ENCODE assay signal across 20 cellular contexts in genomic region chr2:172588931-172589330, GRCh38. TPM values are rescaled to one million over a fixed set of nuclear protein-coding genes. Genes with fewer than 3 reads are reported as not detected.
DNase-seq lines count a peak whose midpoint lies in the region; ATAC-seq, FAIRE-seq and TF ChIP-seq lines count a peak whose summit lies in the region.
"Had no signal": no experiment of that assay in that cellular context is flagged by ENCODE, and none has a peak within 500 bp of the region (broad histone marks: within the 10 kb centered on the region; RNA-seq: fewer than 3 reads in every experiment).

No MANE protein-coding gene starts in this region.

- H4K20me1 ChIP-seq in KMS-11 (ENCODE audit: insufficient read depth) (no peaks in the 10 kb centered on the region), HepG2 (ENCODE audit: insufficient read depth, low read length) (peaks cover 26% of the 10 kb centered on the region)

- no peaks in the 10 kb centered on the region for H3K27me3 ChIP-seq in KMS-11 (ENCODE audit: insufficient read depth, low read depth)
- H3K27me3 ChIP-seq in brain microvascular endothelial cell (replicated peaks) = no peaks in the 10 kb centered on the region
- H3K27me3 ChIP-seq in HepG2 (ENCODE audit: control insufficient read depth in 1 of 2, insufficient read depth in 2 of 2, low read length in 2 of 2) = no peaks in the 10 kb centered on the region
- H3K27me3 ChIP-seq in esophagus muscularis mucosa = no peaks in the 10 kb centered on the region
- H3K27me3 ChIP-seq: body of pancreas, MG63, ovary, sigmoid colon had no signal

- TF ChIP-seq CTCF in KMS-11 (conservative IDR thresholded peaks at IDR 0.05; ENCODE audit: low read depth, low read length) = no peak
- TF ChIP-seq CTCF in brain microvascular endothelial cell (IDR thresholded peaks at IDR 0.05; ENCODE audit: low read depth, low read length, missing control alignments) = no peak
- no peak for TF ChIP-seq CTCF in HepG2 (CRISPR knock-in tag; IDR thresholded peaks at IDR 0.05)
- no peak for TF ChIP-seq CTCF in GM10248 (IDR thresholded peaks at IDR 0.05; ENCODE audit: control extremely low read depth, extremely low read depth, low read depth, missing control alignments)
- TF ChIP-seq CTCF in esophagus muscularis mucosa (IDR thresholded peaks at IDR 0.05) = no peak

- intact Hi-C loops in HepG2 (cut with micrococcal nuclease; ENCODE audit: unreplicated experiment) = no loop called here
- intact Hi-C loops in esophagus muscularis mucosa (cut with DNase I) = no loop called here

- H3K9me3 ChIP-seq in HepG2 (ENCODE audit: low read length) = no peaks in the 10 kb centered on the region
- H3K9me3 ChIP-seq in esophagus muscularis mucosa = no peaks in the 10 kb centered on the region
- H3K9me3 ChIP-seq: body of pancreas, MG63, ovary, sigmoid colon had no signal

- POLR2A ChIA-PET in HepG2 (lab: Yijun Ruan, JAX) = no interaction called here
- POLR2A ChIA-PET in GM10248 (lab: Yijun Ruan, JAX) = no interaction called here

- CTCF ChIA-PET in HepG2 (lab: Yijun Ruan, JAX; ENCODE audit: low intra/inter-chr PET ratio, low total read pairs) = no interaction called here
- CTCF ChIA-PET in GM10248 (lab: Yijun Ruan, JAX) = interaction anchor here (0.9 to 1.3 kb wide), 3 partner anchors 10 to 122 kb away, joined by 3 to 4 read pairs (median 3); no protein-coding TSS in a partner anchor

- no peaks in the 10 kb centered on the region for H3K79me2 ChIP-seq in KMS-11 (ENCODE audit: insufficient read depth, low read depth)
- peaks cover 16% of the 10 kb centered on the region for H3K79me2 ChIP-seq in HepG2 (ENCODE audit: insufficient read depth, low read length)

- no peak for TF ChIP-seq RAD21 in HepG2 (CRISPR knock-in tag; IDR thresholded peaks at IDR 0.05)

- H3K9ac ChIP-seq in KMS-11 = peak overlapping the region; percentile 11; the same call in 1 of the 2 replicates
- H3K9ac ChIP-seq in HepG2 (ENCODE audit: insufficient read depth, low read depth, low read length) = no peak overlapping the region

- TF ChIP-seq EP300 in HepG2 (IDR thresholded peaks at IDR 0.05; ENCODE audit: low read depth in 2 of 2, low read length in 2 of 2) (no peak), HepG2 (CRISPR knock-in tag; IDR thresholded peaks at IDR 0.05; ENCODE audit: borderline replicate concordance) (no peak), esophagus muscularis mucosa (IDR thresholded peaks at IDR 0.05) (no peak)

- H2AFZ ChIP-seq in KMS-11 (ENCODE audit: low read depth) (peak overlapping the region; percentile 10; the same call in 1 of the 2 replicates), HepG2 (ENCODE audit: low read length) (no peak overlapping the region)

- 96% methylated on average over 4 of the region's 4 CpGs for WGBS in HepG2 (ENCODE audit: low lambda C conversion rate)
- whole genome bisulfite sequencing in esophagus muscularis mucosa = 94% methylated on average over 4 of the region's 4 CpGs

- BruUV-seq in HepG2 (replicated peaks; lab: Mats Ljungman, UMichigan) = no TSS peak

- no peak for ATAC-seq in HepG2
- ATAC-seq in GM18498 (IDR thresholded peaks at IDR 0.05; ENCODE audit: unreplicated experiment) = no peak
- ATAC-seq: body of pancreas had no signal

- peak overlapping the region; percentile 79 for H3K27ac ChIP-seq in KMS-11
- H3K27ac ChIP-seq in brain microvascular endothelial cell = no peak overlapping the region
- no peak overlapping the region for H3K27ac ChIP-seq in HepG2 (ENCODE audit: extremely low read length, insufficient read depth, low read length)
- no peak overlapping the region for H3K27ac ChIP-seq in esophagus muscularis mucosa (replicated peaks in 1 of 4)
- H3K27ac ChIP-seq: body of pancreas, ovary, sigmoid colon had no signal

- TF ChIP-seq POLR2A in HepG2 (IDR thresholded peaks at IDR 0.05; ENCODE audit: insufficient read depth in 1 of 2, low read depth in 2 of 2, low read length in 2 of 2) (no peak), esophagus muscularis mucosa (IDR thresholded peaks at IDR 0.05; ENCODE audit: low read depth) (no peak)

- FAIRE-seq in HepG2 (lab: Jason Lieb, UNC) = no peak
- FAIRE-seq: urothelium cell line had no signal

- H3K4me3 ChIP-seq in KMS-11 (IDR thresholded peaks at IDR 0.05; ENCODE audit: insufficient read depth, low read depth, low read length) = peak overlapping the region; percentile 25
- no peak overlapping the region for H3K4me3 ChIP-seq in brain microvascular endothelial cell (ENCODE audit: low read depth, low read length)
- no peak overlapping the region for H3K4me3 ChIP-seq in HepG2 (replicated peaks in 1 of 3; ENCODE audit: insufficient read depth in 1 of 3, low read depth in 2 of 3, low read length in 3 of 3)
- H3K4me3 ChIP-seq in esophagus muscularis mucosa = no peak overlapping the region
- H3K4me3 ChIP-seq: body of pancreas, lung, MG63, ovary, sigmoid colon had no signal

- H3K4me1 ChIP-seq in KMS-11 (ENCODE audit: low read depth, poor library complexity, severe bottlenecking) (peaks cover 67% of the 10 kb centered on the region), HepG2 (ENCODE audit: insufficient read depth, low read length) (no peaks in the 10 kb centered on the region), esophagus muscularis mucosa (no peaks in the 10 kb centered on the region)
- H3K4me1 ChIP-seq: body of pancreas, sigmoid colon had no signal

- H3K36me3 ChIP-seq in KMS-11 (ENCODE audit: insufficient read depth) (peaks cover 5% of the 10 kb centered on the region; the same call in 1 of the 2 replicates), brain microvascular endothelial cell (replicated peaks) (peaks cover 15% of the 10 kb centered on the region), HepG2 (replicated peaks in 1 of 2; ENCODE audit: control insufficient read depth in 1 of 2, insufficient read depth in 2 of 2, low read length in 2 of 2) (peaks cover 30 to 81% of the 10 kb centered on the region in 2 experiments), esophagus muscularis mucosa (peaks cover 3 to 62% (median 27%) of the 10 kb centered on the region in 4 donors)
- H3K36me3 ChIP-seq: ovary had no signal

- in situ Hi-C loops in brain microvascular endothelial cell (cut with HindIII; ENCODE audit: low pct_ligation_motif_present, low sequenced_read_pairs) = no loop called here
- in situ Hi-C loops in HepG2 (cut with HindIII; ENCODE audit: extremely low pct_ligation_motif_present, low pct_unique_long_range_greater_than_20kb) = no loop called here

- DNase-seq in DMS53 treated with DMSO at 0.1 percent for 48 hours (lab: John Stamatoyannopoulos, UW; ENCODE audit: unreplicated experiment) (peak; percentile 88), brain microvascular endothelial cell (peak; percentile 9), HepG2 (ENCODE audit: low spot score) (no peak), GM10248 (ENCODE audit: extremely low spot score) (no peak), esophagus muscularis mucosa (ENCODE audit: extremely low spot score) (no peak)
- DNase-seq in activated CD4-positive, CD25-positive, alpha-beta regulatory T cell treated with anti-CD3 and anti-CD28 coated beads, Interleukin-2, amount 50 U/mL, for 72 hours = no peak
- DNase-seq: activated CD4-positive, alpha-beta T cell treated with anti-CD3 and anti-CD28 coated beads, Interleukin-2, amount 50 U/mL, for 4 hours; activated naive CD4-positive, alpha-beta T cell treated with anti-CD3 and anti-CD28 coated beads, Interleukin-2, amount 10 ng/mL, durations not matched to agents 7 days and 5 days; activated T-cell treated with anti-CD3 and anti-CD28 coated beads for 4 hours; body of pancreas; MG63; NCI-H187; NCI-H446; ovary; sigmoid colon; stimulated activated CD4-positive, alpha-beta T cell treated with anti-CD3 and anti-CD28 coated beads, Interleukin-1b, Interleukin-23, amount 100 ng/mL, for 48 hours had no signal

- H3K4me2 ChIP-seq in KMS-11 (peak overlapping the region; percentile 47), HepG2 (ENCODE audit: low read depth, low read length) (no peak overlapping the region)

TF ChIP-seq in HepG2, 621 proteins besides CTCF, POLR2A, EP300 and RAD21:
- TF ChIP-seq RBM22 (optimal IDR thresholded peaks at IDR 0.05; ENCODE audit: low read length) (peak; percentile 17), ZNF326 (CRISPR knock-in tag; IDR thresholded peaks at IDR 0.05; ENCODE audit: borderline replicate concordance) (peak; percentile 8; the same call in 1 of the 2 replicates), ZNF772 (CRISPR knock-in tag; IDR thresholded peaks at IDR 0.05) (no peak), FOXK1 (CRISPR knock-in tag; IDR thresholded peaks at IDR 0.05; ENCODE audit: borderline replicate concordance, low read depth) (no peak)

RNA-seq across cellular contexts. Expression of gene PDK1, which starts 33.0 kb away (rescaled TPM):
- total RNA-seq in HepG2 (2016; rRNA removed; fragmentation: Illumina TruSeq; extraction: Trizol) = 11.9 and 12.0 TPM in 2 replicates
- 14.8 and 16.0 TPM in 2 replicates for total RNA-seq in HepG2 (2016; cell fraction: cytosol; rRNA removed; fragmentation: Illumina TruSeq; extraction: Trizol; ENCODE audit: low read depth)
- 11.1 and 15.0 TPM in 2 replicates for total RNA-seq in HepG2 (2016; cell fraction: insoluble cytoplasmic fraction; rRNA removed; fragmentation: Illumina TruSeq; extraction: Trizol)
- 5.0 and 6.4 TPM in 2 replicates for total RNA-seq in HepG2 (2016; cell fraction: membrane; rRNA removed; fragmentation: Illumina TruSeq; extraction: Trizol)
- 14.8 and 15.2 TPM in 2 replicates for total RNA-seq in HepG2 (2016; cell fraction: nucleus; rRNA removed; fragmentation: Illumina TruSeq; extraction: Trizol)
- 84.7 and 96.9 TPM in 2 replicates for polyA plus RNA-seq in HepG2 (2011; rRNA removed)
- polyA plus RNA-seq in HepG2 (2011; cell fraction: cytosol; rRNA removed) = 30.7 and 32.7 TPM in 2 replicates
- 67.8 and 93.1 TPM in 2 replicates for polyA plus RNA-seq in HepG2 (2011; cell fraction: nucleus; rRNA removed)
- 25.5 and 44.1 TPM in 2 replicates for polyA plus RNA-seq in HepG2 (2012)
- 0.77 and 0.79 TPM in 2 replicates for polyA plus RNA-seq in HepG2 (2016; cell fraction: cytosol; fragmentation: Illumina TruSeq; extraction: Trizol; ENCODE audit: low read depth)
- polyA plus RNA-seq in HepG2 (2016; cell fraction: insoluble cytoplasmic fraction; fragmentation: Illumina TruSeq; extraction: Trizol; ENCODE audit: low read depth) = 7.5 and 10.2 TPM in 2 replicates
- 2.4 and 2.7 TPM in 2 replicates for polyA plus RNA-seq in HepG2 (2016; cell fraction: membrane; fragmentation: Illumina TruSeq; extraction: Trizol; ENCODE audit: low read depth)
- 10.4 and 11.5 TPM in 2 replicates for polyA plus RNA-seq in HepG2 (2016; cell fraction: nucleus; fragmentation: Illumina TruSeq; extraction: Trizol; ENCODE audit: insufficient read depth, low read depth)
- polyA minus RNA-seq in HepG2 (2011; rRNA and poly(A)+ RNA removed; ENCODE audit: low replicate concordance) = 33.6 and 117 TPM in 2 replicates
- 65.8 and 77.1 TPM in 2 replicates for polyA minus RNA-seq in HepG2 (2011; cell fraction: cytosol; rRNA and poly(A)+ RNA removed)
- polyA minus RNA-seq in HepG2 (2011; cell fraction: nucleus; rRNA and poly(A)+ RNA removed) = 205 and 237 TPM in 2 replicates
- 10 to 100 TPM in 3 of 4 donors, 1 to 10 TPM in 1; 5.1 to 15.8 (median 11.2) TPM for total RNA-seq in esophagus muscularis mucosa

Comparison
In these comparisons a context has a peak if more than half of its experiments do, and no peak if none do; other contexts are left out.
1. DNase-seq: peak in DMS53 treated with DMSO at 0.1 percent for 48 hours (single experiment) and brain microvascular endothelial cell (single experiment); none in HepG2 (single experiment), GM10248 (single experiment), esophagus muscularis mucosa (single experiment) and activated CD4-positive, CD25-positive, alpha-beta regulatory T cell treated with anti-CD3 and anti-CD28 coated beads, Interleukin-2, amount 50 U/mL, for 72 hours (single experiment).